ENCODE assay signal across 27 cellular contexts in genomic region chr12:30188602-30189326, GRCh38.
"Had no signal": no experiment of that assay in that cellular context is flagged by ENCODE, and none has a peak within 500 bp of the region (broad histone marks: within the 10 kb centered on the region; RNA-seq: fewer than 3 reads in every experiment).

No MANE protein-coding gene starts in this region.

- H3K27me3 ChIP-seq: esophagus squamous epithelium, gastrocnemius medialis, ovary, right lobe of liver, stomach, testis, tibial artery had no signal

- H3K4me3 ChIP-seq: esophagus squamous epithelium, gastrocnemius medialis, lung, ovary, psoas muscle, right lobe of liver, smooth muscle cell, stomach, testis, tibial artery had no signal

- ATAC-seq: effector memory CD8-positive, alpha-beta T cell; gastrocnemius medialis; left colon; natural killer cell; psoas muscle; right lobe of liver had no signal

- H3K4me1 ChIP-seq: esophagus squamous epithelium, gastrocnemius medialis, psoas muscle, right lobe of liver, stomach, testis, tibial artery had no signal

- H3K36me3 ChIP-seq: esophagus squamous epithelium, gastrocnemius medialis, ovary, right lobe of liver, stomach, tibial artery had no signal

- DNase-seq: cerebellar nuclear complex; cortex of kidney; effector memory CD8-positive, alpha-beta T cell; erythroblast; esophagus squamous epithelium; foreskin fibroblast; gastrocnemius medialis; head of caudate nucleus; hippocampal formation; left colon; natural killer cell; occipital lobe; ovary; posterior cingulate gyrus; psoas muscle; right lobe of liver; stimulated activated CD4-positive, alpha-beta T cell treated with anti-CD3 and anti-CD28 coated beads, Interleukin-12 subunit alpha, Interleukin-12 subunit beta, amount 100 ng/mL, for 4 hours; stimulated activated CD4-positive, alpha-beta T cell treated with anti-CD3 and anti-CD28 coated beads, Interleukin-1b, Interleukin-23, amount 100 ng/mL, for 48 hours; stimulated activated CD4-positive, alpha-beta T cell treated with anti-CD3 and anti-CD28 coated beads, Interleukin-4, amount 100 ng/mL, for 1 hour; stimulated activated CD8-positive, alpha-beta memory T cell treated with anti-CD3 and anti-CD28 coated beads, Interleukin-4, amount 100 ng/mL, for 48 hours; stimulated activated naive CD4-positive, alpha-beta T cell treated with Interleukin-2 at 50 U/mL for 16 hours; stomach; substantia nigra; testis; tibial artery had no signal

- H3K27ac ChIP-seq: esophagus squamous epithelium, gastrocnemius medialis, ovary, psoas muscle, right lobe of liver, stomach, testis, tibial artery had no signal

- H3K9me3 ChIP-seq: esophagus squamous epithelium, gastrocnemius medialis, ovary, psoas muscle, right lobe of liver, stomach, testis, tibial artery had no signal

- H3K4me2 ChIP-seq: smooth muscle cell had no signal
